Comparison of ENCODE assay signal across 8 cellular contexts in genomic region chrX:65451663-65452062, GRCh38.
DNase-seq lines count a peak whose midpoint lies in the region; ATAC-seq and TF ChIP-seq lines count a peak whose summit lies in the region.

No MANE protein-coding gene starts in this region.

- no peak overlapping the region for H2AFZ ChIP-seq in OCI-LY3 (ENCODE audit: low read depth, low read length)

- no peaks in the 10 kb centered on the region for H3K4me1 ChIP-seq in OCI-LY3 (ENCODE audit: low read length)
- H3K4me1 ChIP-seq in esophagus squamous epithelium, result no peaks in the 10 kb centered on the region

- H3K9ac ChIP-seq in OCI-LY3 (ENCODE audit: low read length), result no peak overlapping the region

- no peaks in the 10 kb centered on the region for H4K20me1 ChIP-seq in OCI-LY3 (ENCODE audit: insufficient read depth, low read length)

- H3K27ac ChIP-seq in OCI-LY3 (ENCODE audit: low read length) (no peak overlapping the region), esophagus squamous epithelium (no peak overlapping the region)

- WGBS in esophagus squamous epithelium, 2 donors, result 54% methylated on average over 2 of the region's 2 CpGs; no CpG with 5 or more reads in 1 of the 2 donors

- no peak overlapping the region for H3K4me3 Mint-ChIP-seq in stimulated activated naive B cell treated with anti-CD40 and anti-IgM and Interleukin-4, amounts not matched to agents 10 μg/mL and 1 μg/mL and 100 μg/mL, for 72 hours

- H3K27me3 ChIP-seq in GM06990 (replicated peaks; ENCODE audit: control insufficient read depth, insufficient read depth, low read length) (no peaks in the 10 kb centered on the region), OCI-LY3 (ENCODE audit: low read depth, low read length) (no peaks in the 10 kb centered on the region), esophagus squamous epithelium (no peaks in the 10 kb centered on the region)

- H3K36me3 ChIP-seq in GM06990 (ENCODE audit: control insufficient read depth, insufficient read depth, low read length) (no peaks in the 10 kb centered on the region), OCI-LY3 (replicated peaks; ENCODE audit: low read depth, low read length) (no peaks in the 10 kb centered on the region), esophagus squamous epithelium (no peaks in the 10 kb centered on the region)

- peak overlapping the region; percentile 30; the same call in 1 of the 2 replicates for H3K4me2 ChIP-seq in OCI-LY3 (ENCODE audit: low read length)

- H3K79me2 ChIP-seq in OCI-LY3 (ENCODE audit: low read length), result no peaks in the 10 kb centered on the region

- TF ChIP-seq CTCF in GM06990 (IDR thresholded peaks at IDR 0.05; ENCODE audit: insufficient read depth, low read length, poor library complexity, severe bottlenecking) (peak; percentile 63), OCI-LY3 (IDR thresholded peaks at IDR 0.05; ENCODE audit: low read depth, low read length) (peak; percentile 70), esophagus squamous epithelium (IDR thresholded peaks at IDR 0.05) (peak in 4 of 6 experiments; percentile 30 to 46 (median 36))

- peaks cover 0 to 4% of the 10 kb centered on the region in 2 donors for H3K4me1 Mint-ChIP-seq in stimulated activated naive B cell treated with anti-CD40 and anti-IgM and Interleukin-4, amounts not matched to agents 10 μg/mL and 1 μg/mL and 100 μg/mL, for 72 hours

- H3K9me3 ChIP-seq in OCI-LY3 (ENCODE audit: insufficient read depth, low read length), result no peaks in the 10 kb centered on the region
- peaks cover 0 to 9% (median 0%) of the 10 kb centered on the region in 3 donors for H3K9me3 ChIP-seq in esophagus squamous epithelium

- no peak overlapping the region for H3K4me3 ChIP-seq in GM06990 (replicated peaks; ENCODE audit: low read depth, low read length)
- H3K4me3 ChIP-seq in OCI-LY3 (ENCODE audit: low read length), result no peak overlapping the region
- no peak overlapping the region for H3K4me3 ChIP-seq in esophagus squamous epithelium

- peaks cover 4 to 6% of the 10 kb centered on the region in 2 donors for H3K9me3 Mint-ChIP-seq in stimulated activated naive B cell treated with anti-CD40 and anti-IgM and Interleukin-4, amounts not matched to agents 10 μg/mL and 1 μg/mL and 100 μg/mL, for 72 hours

- H3K27ac Mint-ChIP-seq in stimulated activated naive B cell treated with anti-CD40 and anti-IgM and Interleukin-4, amounts not matched to agents 10 μg/mL and 1 μg/mL and 100 μg/mL, for 72 hours, result no peak overlapping the region

- H3K36me3 Mint-ChIP-seq in stimulated activated naive B cell treated with anti-CD40 and anti-IgM and Interleukin-4, amounts not matched to agents 10 μg/mL and 1 μg/mL and 100 μg/mL, for 72 hours, result peaks cover 0 to 6% of the 10 kb centered on the region in 2 donors

- no peak for TF ChIP-seq POLR2A in esophagus squamous epithelium (IDR thresholded peaks at IDR 0.05)

- DNase-seq in AG08396 (ENCODE audit: low spot score) (peak; percentile 17), GM06990 (ENCODE audit: extremely low read depth, insufficient read length) (no peak), esophagus squamous epithelium (lab: John Stamatoyannopoulos, UW) (no peak), NCI-H2227 treated with DMSO at 0.1 percent for 48 hours (lab: John Stamatoyannopoulos, UW) (no peak)
- peak; percentile 10 for DNase-seq in stimulated activated naive B cell treated with anti-CD40 and anti-IgM and Interleukin-4, amounts not matched to agents 10 μg/mL and 1 μg/mL and 100 μg/mL, for 72 hours

- no peaks in the 10 kb centered on the region for H3K27me3 Mint-ChIP-seq in stimulated activated naive B cell treated with anti-CD40 and anti-IgM and Interleukin-4, amounts not matched to agents 10 μg/mL and 1 μg/mL and 100 μg/mL, for 72 hours

- intact Hi-C loops in esophagus squamous epithelium (cut with DNase I), result no loop called here

- ATAC-seq in HG02759 (IDR thresholded peaks at IDR 0.05; ENCODE audit: unreplicated experiment), result peak; percentile 71
- peak in 1 of 2 donors; percentile 39 for ATAC-seq in stimulated activated naive B cell treated with anti-CD40 and anti-IgM and Interleukin-4, amounts not matched to agents 10 μg/mL and 1 μg/mL and 100 μg/mL, for 72 hours (replicated peaks)
- ATAC-seq in HG02938 (IDR thresholded peaks at IDR 0.05; ENCODE audit: unreplicated experiment), result no peak

Comparison
In these comparisons a context has a peak if more than half of its experiments do, and no peak if none do; other contexts are left out.
1. DNase-seq: peak in AG08396 (single experiment) and stimulated activated naive B cell treated with anti-CD40 and anti-IgM and Interleukin-4, amounts not matched to agents 10 μg/mL and 1 μg/mL and 100 μg/mL, for 72 hours (single experiment); none in GM06990 (single experiment), esophagus squamous epithelium (single experiment) and NCI-H2227 treated with DMSO at 0.1 percent for 48 hours (single experiment).
2. Peak in every context shown above with its lines, with median percentiles within 50 percentile points of each other: CTCF ChIP-seq.